28 cellular contexts compared by ENCODE assay signal in the genomic region with DNA sequence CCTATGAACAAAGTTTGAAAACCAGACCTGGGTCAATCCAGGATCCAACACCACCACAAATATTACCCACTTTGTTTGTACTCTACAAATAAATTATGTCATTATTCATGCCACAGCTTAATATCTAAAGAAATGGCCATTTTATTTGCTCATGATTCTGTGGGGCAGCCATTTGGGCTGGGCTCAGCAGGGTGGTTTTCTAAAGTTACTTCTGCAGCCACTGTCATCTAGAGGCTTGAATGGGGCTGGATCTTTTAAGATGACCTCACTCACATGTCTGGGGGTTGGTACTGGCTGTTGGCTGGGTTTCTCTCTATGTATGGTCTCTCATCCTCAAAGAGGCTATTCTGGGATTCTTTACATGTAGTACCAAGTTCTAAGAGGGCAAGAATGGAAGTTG.
"Had no signal": no experiment of that assay in that cellular context is flagged by ENCODE, and none has a peak within 500 bp of the region (broad histone marks: within the 10 kb centered on the region; RNA-seq: fewer than 3 reads in every experiment).

No MANE protein-coding gene starts in this region.

- H3K27ac Mint-ChIP-seq: activated naive CD4-positive, alpha-beta T cell treated with anti-CD3 and anti-CD28 coated beads for 36 hours; WTC11 had no signal

- DNase-seq: activated CD4-positive, alpha-beta memory T cell treated with anti-CD3 and anti-CD28 coated beads, Interleukin-2, amount 10 ng/mL, durations not matched to agents 7 days and 5 days; activated CD4-positive, alpha-beta T cell treated with anti-CD3 and anti-CD28 coated beads for 1 hour; activated CD4-positive, alpha-beta T cell treated with anti-CD3 and anti-CD28 coated beads, Interleukin-2, amount 10 ng/mL, durations not matched to agents 7 days and 5 days; activated CD8-positive, alpha-beta memory T cell treated with anti-CD3 and anti-CD28 coated beads, Interleukin-2, amount 10 ng/mL, durations not matched to agents 7 days and 5 days; activated effector memory CD4-positive, alpha-beta T cell treated with anti-CD3 and anti-CD28 coated beads, Interleukin-2, amount 50 U/mL, for 16 hours; activated naive CD4-positive, alpha-beta T cell treated with anti-CD3 and anti-CD28 coated beads for 36 hours; activated naive CD8-positive, alpha-beta T cell treated with anti-CD3 and anti-CD28 coated beads for 36 hours; brain microvascular endothelial cell; head of caudate nucleus; hippocampal formation; left cardiac atrium; left ventricle myocardium superior; mammary epithelial cell; naive B cell; nucleus accumbens; stimulated activated CD4-positive, alpha-beta T cell treated with anti-CD3 and anti-CD28 coated beads, Interleukin-15, amount 100 ng/mL, for 24 hours; stimulated activated CD4-positive, alpha-beta T cell treated with anti-CD3 and anti-CD28 coated beads, Interleukin-2, amount 100 ng/mL, for 24 hours; stimulated activated naive CD4-positive, alpha-beta T cell; T-helper 9 cell; transverse colon had no signal

- H3K4me1 Mint-ChIP-seq: neural crest cell, WTC11 had no signal

- H3K27ac ChIP-seq: brain microvascular endothelial cell, right atrium auricular region, suprapubic skin had no signal

- H3K4me3 ChIP-seq: adrenal gland, right atrium auricular region, suprapubic skin, transverse colon had no signal

- H3K36me3 Mint-ChIP-seq: WTC11 had no signal

- H3K4me3 Mint-ChIP-seq: activated CD4-positive, alpha-beta memory T cell treated with anti-CD3 and anti-CD28 coated beads, Interleukin-2, amount 10 ng/mL, durations not matched to agents 7 days and 5 days; activated CD4-positive, alpha-beta T cell treated with anti-CD3 and anti-CD28 coated beads, Interleukin-2, amount 10 ng/mL, durations not matched to agents 7 days and 5 days; activated CD8-positive, alpha-beta memory T cell treated with anti-CD3 and anti-CD28 coated beads, Interleukin-2, amount 10 ng/mL, durations not matched to agents 7 days and 5 days; activated naive CD4-positive, alpha-beta T cell treated with anti-CD3 and anti-CD28 coated beads for 36 hours; activated naive CD8-positive, alpha-beta T cell treated with anti-CD3 and anti-CD28 coated beads for 36 hours; neural crest cell; WTC11 had no signal

- ATAC-seq: activated CD8-positive, alpha-beta memory T cell treated with anti-CD3 and anti-CD28 coated beads, Interleukin-2, amount 10 ng/mL, durations not matched to agents 7 days and 5 days; left cardiac atrium; left ventricle myocardium superior; WTC11 had no signal

- H3K27me3 ChIP-seq: adrenal gland, brain microvascular endothelial cell, right atrium auricular region, suprapubic skin, transverse colon had no signal

- H3K36me3 ChIP-seq: adrenal gland, brain microvascular endothelial cell, right atrium auricular region, suprapubic skin, transverse colon had no signal

- FAIRE-seq: astrocyte, endothelial cell of umbilical vein, keratinocyte had no signal

- H3K27me3 Mint-ChIP-seq: activated CD4-positive, alpha-beta memory T cell treated with anti-CD3 and anti-CD28 coated beads, Interleukin-2, amount 10 ng/mL, durations not matched to agents 7 days and 5 days; activated CD4-positive, alpha-beta T cell treated with anti-CD3 and anti-CD28 coated beads, Interleukin-2, amount 10 ng/mL, durations not matched to agents 7 days and 5 days; activated CD8-positive, alpha-beta memory T cell treated with anti-CD3 and anti-CD28 coated beads, Interleukin-2, amount 10 ng/mL, durations not matched to agents 7 days and 5 days; activated naive CD8-positive, alpha-beta T cell treated with anti-CD3 and anti-CD28 coated beads for 36 hours; naive B cell had no signal
